Comparison of ENCODE assay signal across 27 cellular contexts in genomic region chrX:77638397-77638796, GRCh38.
A peak's percentile ranks its signal among the peaks of the same experiment; 100 is the strongest.
DNase-seq lines count a peak whose midpoint lies in the region; ATAC-seq, FAIRE-seq and TF ChIP-seq lines count a peak whose summit lies in the region.
"Had no signal": no experiment of that assay in that cellular context is flagged by ENCODE, and none has a peak within 500 bp of the region (broad histone marks: within the 10 kb centered on the region; RNA-seq: fewer than 3 reads in every experiment).

No MANE protein-coding gene starts in this region.

- H4K20me1 ChIP-seq in IMR-90 (ENCODE audit: insufficient read depth, low read length): peaks cover 7% of the 10 kb centered on the region; the same call in 1 of the 2 replicates
- H4K20me1 ChIP-seq in astrocyte (ENCODE audit: insufficient read depth, low read length): peaks cover 8% of the 10 kb centered on the region
- H4K20me1 ChIP-seq: BLaER1 had no signal

- H2AFZ ChIP-seq in IMR-90 (replicated peaks; ENCODE audit: low read length, poor library complexity) (no peak overlapping the region), astrocyte (ENCODE audit: low read depth, low read length) (no peak overlapping the region)

- no peak overlapping the region for H3K4me2 ChIP-seq in A549
- no peak overlapping the region for H3K4me2 ChIP-seq in IMR-90 (ENCODE audit: low read depth, low read length)
- H3K4me2 ChIP-seq in astrocyte (ENCODE audit: low read length): no peak overlapping the region
- H3K4me2 ChIP-seq: BLaER1 had no signal

- peaks cover 7% of the 10 kb centered on the region for H3K4me1 Mint-ChIP-seq in activated T-cell treated with anti-CD3 and anti-CD28 coated beads, Interleukin-2, amount 50 U/mL, for 24 hours (ENCODE audit: low read depth)
- peaks cover 4% of the 10 kb centered on the region for H3K4me1 Mint-ChIP-seq in activated T-cell treated with anti-CD3 and anti-CD28 coated beads, Interleukin-2, amount 50 U/mL, for 4 hours (ENCODE audit: low read depth)
- H3K4me1 Mint-ChIP-seq in astrocyte (ENCODE audit: low read depth, unreplicated experiment): peaks cover 10% of the 10 kb centered on the region

- no peak overlapping the region for H3K4me3 ChIP-seq in A549
- no peak overlapping the region for H3K4me3 ChIP-seq in IMR-90 (ENCODE audit: insufficient read depth, low read depth, low read length)
- H3K4me3 ChIP-seq in astrocyte (ENCODE audit: insufficient read depth, low read depth, low read length): no peak overlapping the region
- H3K4me3 ChIP-seq: BLaER1, GM12878 had no signal

- in situ Hi-C loops in IMR-90 (cut with MboI; ENCODE audit: low sequenced_read_pairs): no loop called here

- H4K5ac ChIP-seq in IMR-90 (ENCODE audit: low read depth, low read length): no peak overlapping the region

- CTCF ChIA-PET in A549 (lab: Yijun Ruan, JAX) (no interaction called here), IMR-90 (lab: Yijun Ruan, JAX) (no interaction called here)

- no peak for TF ChIP-seq RAD21 in A549 (conservative IDR thresholded peaks at IDR 0.05 in 1 of 2, IDR thresholded peaks at IDR 0.05 in 1 of 2)
- no peak for TF ChIP-seq RAD21 in IMR-90 (IDR thresholded peaks at IDR 0.05; ENCODE audit: low read length)

- H3K9me3 Mint-ChIP-seq in activated T-cell treated with anti-CD3 and anti-CD28 coated beads, Interleukin-2, amount 50 U/mL, for 24 hours: no peaks in the 10 kb centered on the region
- H3K9me3 Mint-ChIP-seq in activated T-cell treated with anti-CD3 and anti-CD28 coated beads, Interleukin-2, amount 50 U/mL, for 4 hours: no peaks in the 10 kb centered on the region
- no peaks in the 10 kb centered on the region for H3K9me3 Mint-ChIP-seq in astrocyte (ENCODE audit: unreplicated experiment)
- H3K9me3 Mint-ChIP-seq: CD8-positive, alpha-beta memory T cell had no signal

- H3K9ac ChIP-seq in IMR-90 (ENCODE audit: low read depth, low read length) (no peak overlapping the region), astrocyte (ENCODE audit: low read length) (no peak overlapping the region)
- H3K9ac ChIP-seq: BLaER1 had no signal

- no peak overlapping the region for H4K91ac ChIP-seq in IMR-90 (ENCODE audit: insufficient read depth, low read depth, low read length)

- no peaks in the 10 kb centered on the region for H3K9me1 ChIP-seq in IMR-90 (ENCODE audit: insufficient read depth, low read length)

- DNase-seq in activated T-cell treated with anti-CD3 and anti-CD28 coated beads, Interleukin-2, amount 50 U/mL, for 24 hours: no peak
- no peak for DNase-seq in activated T-cell treated with anti-CD3 and anti-CD28 coated beads, Interleukin-2, amount 50 U/mL, for 4 hours
- DNase-seq in A549 (ENCODE audit: low read depth in 1 of 2, low spot score in 1 of 2): no peak
- no peak for DNase-seq in IMR-90
- DNase-seq in astrocyte (ENCODE audit: low read depth): no peak
- no peak for DNase-seq in SIG-M5 treated with dmso at 0.1 percent for 504 hours (lab: John Stamatoyannopoulos, UW; ENCODE audit: unreplicated experiment)
- no peak for DNase-seq in amniotic stem cell (lab: John Stamatoyannopoulos, UW)
- DNase-seq: ACHN; BE2C; C1 segment of cervical spinal cord; CD4-positive, alpha-beta memory T cell; CD4-positive, CD25-positive, alpha-beta regulatory T cell; CD8-positive, alpha-beta memory T cell; COR-L47; DMS 273 treated with DMSO at 0.1 percent for 48 hours; DMS153; DMS53; DMS79; DND-41; EL; GDM1 had no signal

- peak overlapping the region; percentile 3 for H3K27ac Mint-ChIP-seq in activated T-cell treated with anti-CD3 and anti-CD28 coated beads, Interleukin-2, amount 50 U/mL, for 24 hours
- no peak overlapping the region for H3K27ac Mint-ChIP-seq in astrocyte (ENCODE audit: unreplicated experiment)
- H3K27ac Mint-ChIP-seq: CD4-positive, alpha-beta memory T cell; CD4-positive, CD25-positive, alpha-beta regulatory T cell; CD8-positive, alpha-beta memory T cell had no signal

- H3K79me1 ChIP-seq in IMR-90 (ENCODE audit: low read depth in 1 of 2, low read length in 2 of 2): peaks cover 0 to 8% of the 10 kb centered on the region in 2 experiments; a peak in 1 of 4 replicates

- TF ChIP-seq POLR2A in A549 (IDR thresholded peaks at IDR 0.05; ENCODE audit: low read length) (no peak), IMR-90 (IDR thresholded peaks at IDR 0.05; ENCODE audit: low read depth, low read length) (no peak)

- H3K79me2 ChIP-seq in astrocyte (ENCODE audit: insufficient read depth, low read length): peaks cover 8% of the 10 kb centered on the region

- no peak overlapping the region for H3K14ac ChIP-seq in IMR-90 (replicated peaks; ENCODE audit: low read depth, low read length)

- no TSS peak for BruUV-seq in IMR-90 (replicated peaks; lab: Mats Ljungman, UMichigan)

- no peak overlapping the region for H2BK20ac ChIP-seq in IMR-90 (ENCODE audit: low read depth, low read length)

- dilution Hi-C loops in IMR-90 (cut with HindIII; ENCODE audit: low sequenced_read_pairs, unreplicated experiment): no loop called here

- peaks cover 70% of the 10 kb centered on the region for H3K36me3 Mint-ChIP-seq in activated T-cell treated with anti-CD3 and anti-CD28 coated beads, Interleukin-2, amount 50 U/mL, for 24 hours (ENCODE audit: low read depth)
- H3K36me3 Mint-ChIP-seq in activated T-cell treated with anti-CD3 and anti-CD28 coated beads, Interleukin-2, amount 50 U/mL, for 4 hours (ENCODE audit: insufficient read depth): peaks cover 29% of the 10 kb centered on the region
- H3K36me3 Mint-ChIP-seq in astrocyte (ENCODE audit: low read depth, unreplicated experiment): peaks cover 5% of the 10 kb centered on the region

- H3K23ac ChIP-seq in IMR-90 (ENCODE audit: low read depth, low read length): no peak overlapping the region

- H3K56ac ChIP-seq in IMR-90 (ENCODE audit: extremely low read depth, insufficient read depth, low read length): no peak overlapping the region

- H3K4me1 ChIP-seq in A549 (no peaks in the 10 kb centered on the region), IMR-90 (ENCODE audit: control insufficient read depth, insufficient read depth, low read length) (no peaks in the 10 kb centered on the region), astrocyte (ENCODE audit: insufficient read depth, low read length) (no peaks in the 10 kb centered on the region)
- H3K4me1 ChIP-seq: BE2C, BLaER1 had no signal

- TF ChIP-seq CTCF in A549 (IDR thresholded peaks at IDR 0.05): no peak
- TF ChIP-seq CTCF in IMR-90 (conservative IDR thresholded peaks at IDR 0.05; ENCODE audit: low read depth, low read length): no peak
- no peak for TF ChIP-seq CTCF in astrocyte (IDR thresholded peaks at IDR 0.05; ENCODE audit: insufficient read depth, low read depth, low read length)

- no peak overlapping the region for H3K4ac ChIP-seq in IMR-90 (ENCODE audit: low read depth, low read length)

- H3K27me3 ChIP-seq in IMR-90 (ENCODE audit: control insufficient read depth, insufficient read depth, low read length) (no peaks in the 10 kb centered on the region), astrocyte (ENCODE audit: insufficient read depth, low read length) (no peaks in the 10 kb centered on the region)
- H3K27me3 ChIP-seq: BE2C had no signal

- H4K8ac ChIP-seq in IMR-90 (ENCODE audit: low read depth in 2 of 2, low read length in 2 of 2): no peak overlapping the region

- TF ChIP-seq EP300 in A549 (IDR thresholded peaks at IDR 0.05): no peak

- no peak for ATAC-seq in activated T-cell treated with anti-CD3 and anti-CD28 coated beads, Interleukin-2, amount 50 U/mL, for 4 hours
- no peak for ATAC-seq in A549
- ATAC-seq in IMR-90 (ENCODE audit: low read depth): no peak
- no peak for ATAC-seq in HG02973 (IDR thresholded peaks at IDR 0.05; ENCODE audit: unreplicated experiment)
- ATAC-seq: GM12878 had no signal

- no peak overlapping the region for H3K18ac ChIP-seq in IMR-90 (ENCODE audit: low read depth, low read length)

- H3K9me3 ChIP-seq in A549 (no peaks in the 10 kb centered on the region), IMR-90 (ENCODE audit: control insufficient read depth, insufficient read depth, low read length) (no peaks in the 10 kb centered on the region), astrocyte (ENCODE audit: insufficient read depth, low read depth, low read length) (no peaks in the 10 kb centered on the region)
- H3K9me3 ChIP-seq: BE2C, BLaER1 had no signal

- intact Hi-C loops in IMR-90 (cut with micrococcal nuclease): no loop called here

- H3K4me3 Mint-ChIP-seq in activated T-cell treated with anti-CD3 and anti-CD28 coated beads, Interleukin-2, amount 50 U/mL, for 24 hours: no peak overlapping the region
- no peak overlapping the region for H3K4me3 Mint-ChIP-seq in activated T-cell treated with anti-CD3 and anti-CD28 coated beads, Interleukin-2, amount 50 U/mL, for 4 hours
- H3K4me3 Mint-ChIP-seq in astrocyte (ENCODE audit: unreplicated experiment): no peak overlapping the region
- H3K4me3 Mint-ChIP-seq: CD14-positive monocyte; CD4-positive, alpha-beta memory T cell; CD4-positive, CD25-positive, alpha-beta regulatory T cell; CD8-positive, alpha-beta memory T cell had no signal

- POLR2A ChIA-PET in A549 (lab: Yijun Ruan, JAX): no interaction called here
- POLR2A ChIA-PET in IMR-90 (lab: Charles Lee; ENCODE audit: unreplicated experiment): no interaction called here

- H3K36me3 ChIP-seq in IMR-90 (ENCODE audit: control insufficient read depth, insufficient read depth, low read length) (peaks cover 4% of the 10 kb centered on the region; the same call in 1 of the 2 replicates), astrocyte (ENCODE audit: insufficient read depth, low read length) (peaks cover 2% of the 10 kb centered on the region)
- H3K36me3 ChIP-seq: BE2C had no signal

- no peak for FAIRE-seq in A549 (lab: Jason Lieb, UNC)
- FAIRE-seq in astrocyte (lab: Jason Lieb, UNC): peak; percentile 71
- FAIRE-seq: GM12878, GM19239 had no signal

- peaks cover 17% of the 10 kb centered on the region for H3K27me3 Mint-ChIP-seq in activated T-cell treated with anti-CD3 and anti-CD28 coated beads, Interleukin-2, amount 50 U/mL, for 24 hours
- no peaks in the 10 kb centered on the region for H3K27me3 Mint-ChIP-seq in activated T-cell treated with anti-CD3 and anti-CD28 coated beads, Interleukin-2, amount 50 U/mL, for 4 hours (ENCODE audit: low read depth)
- H3K27me3 Mint-ChIP-seq in astrocyte (ENCODE audit: low read depth, unreplicated experiment): no peaks in the 10 kb centered on the region
- H3K27me3 Mint-ChIP-seq: CD4-positive, alpha-beta memory T cell; CD4-positive, CD25-positive, alpha-beta regulatory T cell; CD8-positive, alpha-beta memory T cell had no signal

- H2BK15ac ChIP-seq in IMR-90 (ENCODE audit: low read depth, low read length): no peak overlapping the region

- H2BK120ac ChIP-seq in IMR-90 (ENCODE audit: low read depth, low read length): no peak overlapping the region

- H3K27ac ChIP-seq in A549: no peak overlapping the region
- no peak overlapping the region for H3K27ac ChIP-seq in IMR-90 (ENCODE audit: insufficient read depth, low read length)
- no peak overlapping the region for H3K27ac ChIP-seq in astrocyte (ENCODE audit: low read depth, low read length)
- H3K27ac ChIP-seq: 22Rv1, BLaER1 had no signal

- H2AK5ac ChIP-seq in IMR-90 (ENCODE audit: low read depth, low read length): no peak overlapping the region

- H2BK5ac ChIP-seq in IMR-90 (ENCODE audit: low read depth, low read length, poor library complexity, severe bottlenecking): no peak overlapping the region

- no peak overlapping the region for H2AK9ac ChIP-seq in IMR-90 (replicated peaks; ENCODE audit: low read depth, low read length, poor library complexity)

- 94% methylated on average over 8 of the region's 8 CpGs for WGBS in A549 (ENCODE audit: missing lambda C conversion rate)
- WGBS in IMR-90 (ENCODE audit: extremely low coverage in 2 of 2, insufficient read length in 1 of 2), 2 experiments: no CpG with 5 or more reads among the region's 8 CpGs
